ENCODE assay signal across 9 cellular contexts in the genomic region with DNA sequence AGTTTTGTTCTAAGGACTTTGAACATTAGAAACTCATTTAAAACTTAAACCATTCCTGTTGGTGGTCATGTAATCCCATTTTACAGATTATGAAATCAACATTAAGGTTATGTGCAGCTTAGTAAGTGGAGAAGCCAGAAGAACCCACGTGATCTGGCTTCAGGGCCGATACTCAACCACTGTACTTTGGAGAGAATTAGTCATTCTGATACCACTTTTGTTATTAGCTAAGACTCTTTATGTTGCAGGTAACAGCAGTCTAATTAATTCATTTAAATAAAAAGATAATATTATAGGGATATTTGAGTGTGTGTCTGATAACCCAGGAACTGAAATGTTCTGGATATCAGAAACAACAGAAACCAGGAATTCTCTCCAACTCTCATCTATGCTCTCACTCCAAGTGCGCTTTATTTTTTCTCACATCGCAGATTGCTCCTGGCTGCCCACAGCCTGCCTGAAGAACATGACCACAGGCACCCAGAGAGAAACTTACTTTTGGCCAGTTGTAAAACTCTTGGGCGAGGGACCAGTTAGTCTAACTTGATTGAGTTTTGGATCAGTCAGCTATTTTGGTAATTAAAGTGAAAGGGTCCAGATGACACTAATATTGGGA. TPM values are rescaled to one million over a fixed set of nuclear protein-coding genes. Genes with fewer than 3 reads are reported as not detected.
DNase-seq lines count a peak whose midpoint lies in the region; ATAC-seq, FAIRE-seq and TF ChIP-seq lines count a peak whose summit lies in the region.
"Had no signal": no experiment of that assay in that cellular context is flagged by ENCODE, and none has a peak within 500 bp of the region (broad histone marks: within the 10 kb centered on the region; RNA-seq: fewer than 3 reads in every experiment).

No MANE protein-coding gene starts in this region.

- TF ChIP-seq CTCF in keratinocyte (optimal IDR thresholded peaks at IDR 0.05 in 1 of 3, IDR thresholded peaks at IDR 0.05 in 1 of 3, conservative IDR thresholded peaks at IDR 0.05 in 1 of 3; ENCODE audit: extremely low read depth in 1 of 3, insufficient read depth in 2 of 3, low read length in 3 of 3), result no peak
- no peak for TF ChIP-seq CTCF in tibial nerve (IDR thresholded peaks at IDR 0.05)

- H2AFZ ChIP-seq in keratinocyte (ENCODE audit: control insufficient read depth, low read length), result no peak overlapping the region

- peaks cover 60% of the 10 kb centered on the region for H3K79me2 ChIP-seq in keratinocyte (ENCODE audit: control insufficient read depth, insufficient read depth, low read length)

- no peak for FAIRE-seq in keratinocyte (lab: Jason Lieb, UNC)

- ATAC-seq in GM18873 (IDR thresholded peaks at IDR 0.05; ENCODE audit: low FRiP score, unreplicated experiment) (peak; percentile 83), GM21786 (IDR thresholded peaks at IDR 0.05; ENCODE audit: unreplicated experiment) (peak; percentile 77), HG03469 (IDR thresholded peaks at IDR 0.05; ENCODE audit: unreplicated experiment) (peak; percentile 77)

- H3K9ac ChIP-seq in keratinocyte (ENCODE audit: control insufficient read depth, extremely low read depth, insufficient read depth, low read length), result peak overlapping the region; percentile 30

- H3K9me3 ChIP-seq in keratinocyte (ENCODE audit: control insufficient read depth, low read depth, low read length) (no peaks in the 10 kb centered on the region), tibial nerve (no peaks in the 10 kb centered on the region)

- H4K20me1 ChIP-seq in keratinocyte (ENCODE audit: control insufficient read depth, extremely low read depth, insufficient read depth, low read length), result peaks cover 4% of the 10 kb centered on the region

- H3K4me1 ChIP-seq in keratinocyte (ENCODE audit: control insufficient read depth, extremely low read depth, insufficient read depth, low read length) (peaks cover 19% of the 10 kb centered on the region), tibial nerve (peaks cover 0 to 57% (median 11%) of the 10 kb centered on the region in 4 donors)

- dilution Hi-C loops in keratinocyte (cut with MboI; ENCODE audit: extremely low pct_ligation_motif_present, low sequenced_read_pairs), result no loop called here

- H3K27ac ChIP-seq in keratinocyte (ENCODE audit: control insufficient read depth, insufficient read depth, low read length) (peak overlapping the region; percentile 80), tibial nerve (no peak overlapping the region)

- TF ChIP-seq POLR2A in tibial nerve (IDR thresholded peaks at IDR 0.05), result no peak

- H3K9me1 ChIP-seq in keratinocyte (ENCODE audit: control insufficient read depth, extremely low read depth, insufficient read depth, low read length), result no peaks in the 10 kb centered on the region

- peaks cover 2 to 4% of the 10 kb centered on the region in 2 experiments for H3K36me3 ChIP-seq in keratinocyte (ENCODE audit: control insufficient read depth in 2 of 2, extremely low read depth in 1 of 2, insufficient read depth in 2 of 2, low read length in 2 of 2)
- no peaks in the 10 kb centered on the region for H3K36me3 ChIP-seq in tibial nerve

- DNase-seq in keratinocyte (ENCODE audit: low read depth, low spot score), result no peak
- DNase-seq in NOMO-1 treated with dmso at 0.1 percent for 144 hours (lab: John Stamatoyannopoulos, UW; ENCODE audit: unreplicated experiment), result no peak
- no peak for DNase-seq in hippocampal formation (lab: John Stamatoyannopoulos, UW)
- no peak for DNase-seq in tibial nerve (ENCODE audit: low spot score in 2 of 2)
- DNase-seq: effector CD4-positive, alpha-beta T cell; NCI-H510A had no signal

- H3K4me3 ChIP-seq in keratinocyte (ENCODE audit: control insufficient read depth in 2 of 3, extremely low read depth in 1 of 3, insufficient read depth in 2 of 3, low read depth in 1 of 3, low read length in 3 of 3) (no peak overlapping the region), tibial nerve (no peak overlapping the region)

- WGBS in tibial nerve, 2 donors, result 87% methylated on average over 5 of the region's 5 CpGs

- no peak overlapping the region for H3K4me2 ChIP-seq in keratinocyte (ENCODE audit: control insufficient read depth, extremely low read depth, insufficient read depth, low read depth, low read length)

- TF ChIP-seq EP300 in tibial nerve (IDR thresholded peaks at IDR 0.05), result no peak

- H3K27me3 ChIP-seq in keratinocyte (ENCODE audit: control insufficient read depth, extremely low read depth, insufficient read depth, low read length), result no peaks in the 10 kb centered on the region
- H3K27me3 ChIP-seq in tibial nerve, result no peaks in the 10 kb centered on the region

RNA-seq across cellular contexts. Expression of a gene that starts 25.2 kb away (rescaled TPM):
- 87.7 to 205 TPM (median 150 TPM) in 3 replicates for polyA plus RNA-seq in keratinocyte
- 20.5 TPM for polyA plus RNA-seq in keratinocyte (2011; ENCODE audit: low read depth)
- polyA plus RNA-seq in keratinocyte (2011; cell fraction: cytosol; rRNA removed), result 102 and 226 TPM in 2 replicates
- polyA plus RNA-seq in keratinocyte (2011; cell fraction: nucleus; rRNA removed), result 95.5 and 114 TPM in 2 replicates
- polyA plus RNA-seq in keratinocyte (2012; ENCODE audit: low replicate concordance), result 92.3 and 105 TPM in 2 replicates
- polyA minus RNA-seq in keratinocyte, result 23.1 to 52.2 TPM (median 50.2 TPM) in 3 replicates
- 54.5 TPM for polyA minus RNA-seq in keratinocyte (2011; cell fraction: cytosol; rRNA and poly(A)+ RNA removed)
- polyA minus RNA-seq in keratinocyte (2011; cell fraction: nucleus; rRNA and poly(A)+ RNA removed), result 25.0 and 54.0 TPM in 2 replicates
- total RNA-seq in tibial nerve, result 100 to 1,000 TPM in 2 of 4 donors, 10 to 100 TPM in 2; 55.1 to 132 (median 99.5) TPM
